25 cellular contexts compared by ENCODE assay signal in genomic region chr2:200851398-200852248, GRCh38. TPM values are rescaled to one million over a fixed set of nuclear protein-coding genes. Genes with fewer than 3 reads are reported as not detected.
DNase-seq lines count a peak whose midpoint lies in the region; ATAC-seq, FAIRE-seq and TF ChIP-seq lines count a peak whose summit lies in the region.
"Had no signal": no experiment of that assay in that cellular context is flagged by ENCODE, and none has a peak within 500 bp of the region (broad histone marks: within the 10 kb centered on the region; RNA-seq: fewer than 3 reads in every experiment).

No MANE protein-coding gene starts in this region.

- SMC1A ChIA-PET in GM12878 (lab: Charles Lee; ENCODE audit: uncharacterized antibody, unreplicated experiment): no interaction called here

- H3K9me3 ChIP-seq in DND-41 (ENCODE audit: insufficient read depth, low read length, severe bottlenecking) (no peaks in the 10 kb centered on the region), GM12878 (replicated peaks; ENCODE audit: control insufficient read depth, insufficient read depth, low read length) (no peaks in the 10 kb centered on the region), sigmoid colon (no peaks in the 10 kb centered on the region)
- H3K9me3 ChIP-seq: ascending aorta, heart right ventricle, stomach, tibial nerve had no signal

- no peak for TF ChIP-seq RAD21 in GM12878 (IDR thresholded peaks at IDR 0.05; ENCODE audit: insufficient read depth, low read depth, low read length)

- RAD21 ChIA-PET in GM12878 (lab: Charles Lee; ENCODE audit: unreplicated experiment): no interaction called here

- H3K4me3 ChIP-seq in DND-41 (ENCODE audit: low read depth in 1 of 2, low read length in 2 of 2) (no peak overlapping the region), GM12878 (no peak overlapping the region), sigmoid colon (no peak overlapping the region)
- H3K4me3 ChIP-seq: ascending aorta, heart right ventricle, stomach, tibial nerve had no signal

- intact Hi-C loops in GM12878 (cut with micrococcal nuclease; ENCODE audit: unreplicated experiment) (no loop called here), sigmoid colon (cut with DNase I) (no loop called here)

- peaks cover 2% of the 10 kb centered on the region for H3K27me3 Mint-ChIP-seq in nephron progenitor cell (ENCODE audit: low read depth, poor library complexity)
- no peaks in the 10 kb centered on the region for H3K27me3 Mint-ChIP-seq in stimulated activated naive B cell treated with anti-CD40 and anti-IgM and Interleukin-4, amounts not matched to agents 10 μg/mL and 1 μg/mL and 100 μg/mL, for 72 hours
- H3K27me3 Mint-ChIP-seq: activated CD8-positive, alpha-beta memory T cell treated with anti-CD3 and anti-CD28 coated beads, Interleukin-2, amount 10 ng/mL, durations not matched to agents 7 days and 5 days had no signal

- H3K27me3 ChIP-seq in DND-41 (ENCODE audit: insufficient read depth, low read length, poor library complexity) (no peaks in the 10 kb centered on the region), GM12878 (replicated peaks in 1 of 2; ENCODE audit: control insufficient read depth in 2 of 2, insufficient read depth in 2 of 2, low read length in 1 of 2) (no peaks in the 10 kb centered on the region), sigmoid colon (no peaks in the 10 kb centered on the region)
- H3K27me3 ChIP-seq: ascending aorta, heart right ventricle, stomach, tibial nerve had no signal

- H2AFZ ChIP-seq in DND-41 (ENCODE audit: low read depth, low read length): no peak overlapping the region
- no peak overlapping the region for H2AFZ ChIP-seq in GM12878 (ENCODE audit: control insufficient read depth, low read depth, low read length)

- no peak for FAIRE-seq in GM12878 (lab: Jason Lieb, UNC)
- FAIRE-seq: H54, RCC 7860 had no signal

- H3K9ac ChIP-seq in DND-41 (ENCODE audit: low read depth, low read length) (no peak overlapping the region), GM12878 (ENCODE audit: control insufficient read depth, insufficient read depth, low read length) (no peak overlapping the region)

- H3K9me3 Mint-ChIP-seq in nephron progenitor cell: no peaks in the 10 kb centered on the region
- no peaks in the 10 kb centered on the region for H3K9me3 Mint-ChIP-seq in stimulated activated naive B cell treated with anti-CD40 and anti-IgM and Interleukin-4, amounts not matched to agents 10 μg/mL and 1 μg/mL and 100 μg/mL, for 72 hours
- H3K9me3 Mint-ChIP-seq: activated naive CD4-positive, alpha-beta T cell treated with anti-CD3 and anti-CD28 coated beads for 36 hours; activated T-cell treated with anti-CD3 and anti-CD28 coated beads, Interleukin-2, amount 50 U/mL, for 72 hours; nephron had no signal

- DNase-seq in NCI-H82 (lab: John Stamatoyannopoulos, UW) (peak; percentile 33), NCI-H82 treated with DMSO at 0.1 percent for 48 hours (lab: John Stamatoyannopoulos, UW; ENCODE audit: unreplicated experiment) (no peak), DND-41 (no peak), GM12878 (ENCODE audit: low read depth, low spot score) (no peak), nephron progenitor cell (no peak), sigmoid colon (no peak)
- DNase-seq in stimulated activated naive B cell treated with anti-CD40 and anti-IgM and Interleukin-4, amounts not matched to agents 10 μg/mL and 1 μg/mL and 100 μg/mL, for 72 hours: no peak
- DNase-seq: 8988T; activated CD4-positive, alpha-beta T cell treated with anti-CD3 and anti-CD28 coated beads for 48 hours; activated CD8-positive, alpha-beta memory T cell treated with anti-CD3 and anti-CD28 coated beads, Interleukin-2, amount 10 ng/mL, durations not matched to agents 7 days and 5 days; activated naive CD4-positive, alpha-beta T cell treated with anti-CD3 and anti-CD28 coated beads for 36 hours; activated T-cell treated with anti-CD3 and anti-CD28 coated beads, Interleukin-2, amount 50 U/mL, for 72 hours; AML-193; heart right ventricle; Karpas-422; NCI-H1694; NCI-H526; stomach had no signal

- ATAC-seq in DND-41 (ENCODE audit: insufficient read depth, low read depth) (0 out of 3 replicates have a peak, but pooled peaks have one; percentile 12), GM12878 (peak; percentile 8; the same call in 2 of the 3 replicates), HG02623 (IDR thresholded peaks at IDR 0.05; ENCODE audit: unreplicated experiment) (no peak)
- no peak for ATAC-seq in stimulated activated naive B cell treated with anti-CD40 and anti-IgM and Interleukin-4, amounts not matched to agents 10 μg/mL and 1 μg/mL and 100 μg/mL, for 72 hours (replicated peaks)
- ATAC-seq: activated CD8-positive, alpha-beta memory T cell treated with anti-CD3 and anti-CD28 coated beads, Interleukin-2, amount 10 ng/mL, durations not matched to agents 7 days and 5 days; activated T-cell treated with anti-CD3 and anti-CD28 coated beads, Interleukin-2, amount 50 U/mL, for 72 hours; heart right ventricle; right cardiac atrium had no signal

- no peak for TF ChIP-seq CTCF in DND-41 (IDR thresholded peaks at IDR 0.05; ENCODE audit: borderline replicate concordance, extremely low read depth, low read length, poor library complexity, severe bottlenecking)
- no peak for TF ChIP-seq CTCF in GM12878 (IDR thresholded peaks at IDR 0.05 in 2 of 3, conservative IDR thresholded peaks at IDR 0.05 in 1 of 3; ENCODE audit: control insufficient read depth in 2 of 3, extremely low read depth in 1 of 3, insufficient read depth in 1 of 3, low read depth in 3 of 3, low read length in 3 of 3)
- no peak for TF ChIP-seq CTCF in nephron progenitor cell (IDR thresholded peaks at IDR 0.05)
- no peak for TF ChIP-seq CTCF in sigmoid colon (IDR thresholded peaks at IDR 0.05)

- H3K79me2 ChIP-seq in DND-41 (ENCODE audit: insufficient read depth, low read length) (peaks cover 6% of the 10 kb centered on the region), GM12878 (ENCODE audit: control insufficient read depth, insufficient read depth, low read length) (peaks cover 1% of the 10 kb centered on the region)

- H3K4me3 Mint-ChIP-seq in nephron progenitor cell: no peak overlapping the region
- H3K4me3 Mint-ChIP-seq in stimulated activated naive B cell treated with anti-CD40 and anti-IgM and Interleukin-4, amounts not matched to agents 10 μg/mL and 1 μg/mL and 100 μg/mL, for 72 hours: no peak overlapping the region
- H3K4me3 Mint-ChIP-seq: activated CD8-positive, alpha-beta memory T cell treated with anti-CD3 and anti-CD28 coated beads, Interleukin-2, amount 10 ng/mL, durations not matched to agents 7 days and 5 days; activated naive CD4-positive, alpha-beta T cell treated with anti-CD3 and anti-CD28 coated beads for 36 hours; activated T-cell treated with anti-CD3 and anti-CD28 coated beads, Interleukin-2, amount 50 U/mL, for 72 hours; nephron had no signal

- TF ChIP-seq EP300 in GM12878 (IDR thresholded peaks at IDR 0.05; ENCODE audit: borderline replicate concordance in 1 of 2, control insufficient read depth in 1 of 2, low read depth in 2 of 2, low read length in 2 of 2): no peak
- TF ChIP-seq EP300 in sigmoid colon (IDR thresholded peaks at IDR 0.05): no peak

- CTCF ChIA-PET in GM12878 (lab: Yijun Ruan, JAX): no interaction called here

- no peak overlapping the region for H3K4me2 ChIP-seq in DND-41 (ENCODE audit: insufficient read depth, low read length)
- no peak overlapping the region for H3K4me2 ChIP-seq in GM12878 (ENCODE audit: control insufficient read depth, insufficient read depth)

- H3K4me1 ChIP-seq in DND-41 (ENCODE audit: insufficient read depth, low read length) (no peaks in the 10 kb centered on the region), GM12878 (ENCODE audit: control insufficient read depth, insufficient read depth, low read length) (no peaks in the 10 kb centered on the region), sigmoid colon (peaks cover 0 to 7% (median 2%) of the 10 kb centered on the region in 4 donors)
- H3K4me1 ChIP-seq: ascending aorta had no signal

- H3K36me3 Mint-ChIP-seq in nephron progenitor cell (ENCODE audit: low read depth): peaks cover 55% of the 10 kb centered on the region
- H3K36me3 Mint-ChIP-seq in stimulated activated naive B cell treated with anti-CD40 and anti-IgM and Interleukin-4, amounts not matched to agents 10 μg/mL and 1 μg/mL and 100 μg/mL, for 72 hours: peaks cover 30 to 31% of the 10 kb centered on the region in 2 donors

- no peak overlapping the region for H3K27ac ChIP-seq in DND-41 (ENCODE audit: low read length)
- H3K27ac ChIP-seq in GM12878 (ENCODE audit: control insufficient read depth, insufficient read depth): no peak overlapping the region
- H3K27ac ChIP-seq in sigmoid colon: no peak overlapping the region
- H3K27ac ChIP-seq: ascending aorta, heart right ventricle, stomach, tibial nerve had no signal

- no peaks in the 10 kb centered on the region for H3K4me1 Mint-ChIP-seq in nephron progenitor cell
- peaks cover 2 to 8% of the 10 kb centered on the region in 2 donors for H3K4me1 Mint-ChIP-seq in stimulated activated naive B cell treated with anti-CD40 and anti-IgM and Interleukin-4, amounts not matched to agents 10 μg/mL and 1 μg/mL and 100 μg/mL, for 72 hours
- H3K4me1 Mint-ChIP-seq: nephron had no signal

- 90% methylated on average over 6 of the region's 6 CpGs for WGBS in GM12878 (ENCODE audit: insufficient coverage, insufficient replicate concordance, low lambda C conversion rate, missing lambda C conversion rate)
- WGBS in sigmoid colon, 2 donors: 96 to 98% methylated on average over 6 of the region's 6 CpGs

- POLR2A ChIA-PET in GM12878 (lab: Charles Lee): no interaction called here

- BruUV-seq in GM12878 (replicated peaks; lab: Mats Ljungman, UMichigan): no TSS peak

- H3K36me3 ChIP-seq in DND-41 (ENCODE audit: insufficient read depth, low read length) (peaks cover 57% of the 10 kb centered on the region), GM12878 (ENCODE audit: control insufficient read depth in 2 of 2, insufficient read depth in 2 of 2, low read length in 1 of 2) (peaks cover 12 to 35% of the 10 kb centered on the region in 2 experiments), sigmoid colon (peaks cover 46 to 64% (median 56%) of the 10 kb centered on the region in 4 donors)

- in situ Hi-C loops in GM12878 (cut with MboI): no loop called here

- H3K27ac Mint-ChIP-seq in nephron progenitor cell: peak overlapping the region; percentile 77
- no peak overlapping the region for H3K27ac Mint-ChIP-seq in stimulated activated naive B cell treated with anti-CD40 and anti-IgM and Interleukin-4, amounts not matched to agents 10 μg/mL and 1 μg/mL and 100 μg/mL, for 72 hours
- H3K27ac Mint-ChIP-seq: activated CD8-positive, alpha-beta memory T cell treated with anti-CD3 and anti-CD28 coated beads, Interleukin-2, amount 10 ng/mL, durations not matched to agents 7 days and 5 days; activated naive CD4-positive, alpha-beta T cell treated with anti-CD3 and anti-CD28 coated beads for 36 hours; nephron had no signal

- H4K20me1 ChIP-seq in DND-41 (ENCODE audit: insufficient read depth, low read length) (peaks cover 24% of the 10 kb centered on the region; the same call in 1 of the 2 replicates), GM12878 (ENCODE audit: control insufficient read depth, insufficient read depth) (no peaks in the 10 kb centered on the region)

- TF ChIP-seq POLR2A in GM12878 (IDR thresholded peaks at IDR 0.05; ENCODE audit: low read depth, low read length) (peak; percentile 49), sigmoid colon (IDR thresholded peaks at IDR 0.05) (no peak)

RNA-seq across cellular contexts. Expression of gene CLK1, which starts 12.8 kb away (rescaled TPM):
- 312 and 326 TPM in 2 replicates for total RNA-seq in GM12878 (2013; cell fraction: nucleolus; rRNA removed)
- 61.2 and 73.7 TPM in 2 replicates for total RNA-seq in GM12878 (2014; rRNA removed)
- total RNA-seq in GM12878 (2014; rRNA removed; fragmentation: Illumina TruSeq; extraction: Trizol): 74.1 and 75.1 TPM in 2 replicates
- 53.4 and 66.3 TPM in 2 replicates for total RNA-seq in GM12878 (2021)
- 42.3 TPM for polyA plus RNA-seq in GM12878 (2011; ENCODE audit: low read depth)
- 221 and 318 TPM in 2 replicates for polyA plus RNA-seq in GM12878 (2011; rRNA removed)
- polyA plus RNA-seq in GM12878 (2011; cell fraction: cytosol; rRNA removed): 42.3 and 58.9 TPM in 2 replicates
- 354 and 384 TPM in 2 replicates for polyA plus RNA-seq in GM12878 (2011; cell fraction: nucleus; rRNA removed)
- 75.2 and 84.2 TPM in 2 replicates for polyA plus RNA-seq in GM12878 (2012)
- 85.2 and 101 TPM in 2 replicates for polyA plus RNA-seq in GM12878 (2014; fragmentation: Illumina TruSeq; extraction: Trizol)
- polyA plus RNA-seq in GM12878 (2014; fragmentation: Nextera tagmentation; extraction: Ambion mirVana): 100 to 1,000 TPM in 1 of 2 experiments, 10 to 100 TPM in 1; 95.6 to 138 TPM
- 66.6 and 91.8 TPM in 2 replicates for polyA plus RNA-seq in GM12878 (2014; rRNA removed)
- polyA plus RNA-seq in GM12878 (2016; fragmentation: Nextera tagmentation; extraction: Ambion mirVana): 10 to 100 TPM; 63.3 to 63.7 TPM
- polyA minus RNA-seq in GM12878 (2011; rRNA and poly(A)+ RNA removed): 36.1 and 63.4 TPM in 2 replicates
- polyA minus RNA-seq in GM12878 (2011; cell fraction: cytosol; rRNA and poly(A)+ RNA removed): 20.6 and 21.2 TPM in 2 replicates
- polyA minus RNA-seq in GM12878 (2011; cell fraction: nucleus; rRNA and poly(A)+ RNA removed): 82.1 and 109 TPM in 2 replicates
- total RNA-seq in sigmoid colon: 100 to 1,000 TPM; 150 to 229 (median 195) TPM
- 10 to 100 TPM; 44.4 to 87.1 (median 76.1) TPM for polyA plus RNA-seq in sigmoid colon

RNA-seq across cellular contexts. Expression of gene PPIL3, which starts 37.3 kb away (rescaled TPM):
- total RNA-seq in GM12878 (2013; cell fraction: nucleolus; rRNA removed): 122 and 151 TPM in 2 replicates
- total RNA-seq in GM12878 (2014; rRNA removed) (44.4 and 52.8 TPM in 2 replicates), GM12878 (2014; rRNA removed; fragmentation: Illumina TruSeq; extraction: Trizol) (58.6 and 58.8 TPM in 2 replicates), GM12878 (2021) (31.2 and 33.8 TPM in 2 replicates), sigmoid colon (100 to 1,000 TPM in 1 of 4 donors, 10 to 100 TPM in 3; 11.8 to 116 (median 22.2) TPM)
- 116 TPM for polyA plus RNA-seq in GM12878 (2011; ENCODE audit: low read depth)
- polyA plus RNA-seq in GM12878 (2011; rRNA removed) (176 and 314 TPM in 2 replicates), GM12878 (2014; fragmentation: Illumina TruSeq; extraction: Trizol) (65.7 and 71.2 TPM in 2 replicates), GM12878 (2014; fragmentation: Nextera tagmentation; extraction: Ambion mirVana) (100 to 1,000 TPM in 1 of 2 experiments, 10 to 100 TPM in 1; 71.2 to 103 TPM), GM12878 (2014; rRNA removed) (49.6 and 59.5 TPM in 2 replicates), GM12878 (2016; fragmentation: Nextera tagmentation; extraction: Ambion mirVana) (10 to 100 TPM; 46.7 to 48.4 TPM), sigmoid colon (10 to 100 TPM; 13.5 to 36.0 (median 30.3) TPM)
- polyA plus RNA-seq in GM12878 (2011; cell fraction: cytosol; rRNA removed): 73.8 and 89.0 TPM in 2 replicates
- polyA plus RNA-seq in GM12878 (2011; cell fraction: nucleus; rRNA removed): 68.0 and 80.6 TPM in 2 replicates
- 70.8 and 76.2 TPM in 2 replicates for polyA plus RNA-seq in GM12878 (2012)
- polyA minus RNA-seq in GM12878 (2011; rRNA and poly(A)+ RNA removed): 39.9 and 73.6 TPM in 2 replicates
- polyA minus RNA-seq in GM12878 (2011; cell fraction: cytosol; rRNA and poly(A)+ RNA removed): 16.0 and 26.3 TPM in 2 replicates
- 15.2 and 22.4 TPM in 2 replicates for polyA minus RNA-seq in GM12878 (2011; cell fraction: nucleus; rRNA and poly(A)+ RNA removed)

RNA-seq across cellular contexts. Expression of gene NIF3L1, which starts 37.5 kb away (rescaled TPM):
- 48.3 and 48.8 TPM in 2 replicates for total RNA-seq in GM12878 (2013; cell fraction: nucleolus; rRNA removed)
- total RNA-seq in GM12878 (2014; rRNA removed) (41.1 and 44.9 TPM in 2 replicates), GM12878 (2014; rRNA removed; fragmentation: Illumina TruSeq; extraction: Trizol) (36.9 and 40.3 TPM in 2 replicates), GM12878 (2021) (27.1 and 27.6 TPM in 2 replicates), sigmoid colon (10 to 100 TPM in 3 of 4 donors, 1 to 10 TPM in 1; 9.8 to 23.5 (median 15.9) TPM)
- polyA plus RNA-seq in GM12878 (2011; ENCODE audit: low read depth): 12.1 TPM
- polyA plus RNA-seq in GM12878 (2011; rRNA removed) (95.9 and 114 TPM in 2 replicates), GM12878 (2014; fragmentation: Illumina TruSeq; extraction: Trizol) (56.0 and 77.3 TPM in 2 replicates), GM12878 (2014; fragmentation: Nextera tagmentation; extraction: Ambion mirVana) (10 to 100 TPM; 58.3 to 88.2 TPM), GM12878 (2014; rRNA removed) (44.4 and 49.0 TPM in 2 replicates), GM12878 (2016; fragmentation: Nextera tagmentation; extraction: Ambion mirVana) (10 to 100 TPM; 51.5 to 56.1 TPM), sigmoid colon (10 to 100 TPM; 24.6 to 30.7 (median 29.1) TPM)
- 79.8 and 88.0 TPM in 2 replicates for polyA plus RNA-seq in GM12878 (2011; cell fraction: cytosol; rRNA removed)
- polyA plus RNA-seq in GM12878 (2011; cell fraction: nucleus; rRNA removed): 68.6 and 76.0 TPM in 2 replicates
- 12.1 and 19.7 TPM in 2 replicates for polyA plus RNA-seq in GM12878 (2012)
- 89.3 and 98.7 TPM in 2 replicates for polyA minus RNA-seq in GM12878 (2011; rRNA and poly(A)+ RNA removed)
- 12.3 and 14.0 TPM in 2 replicates for polyA minus RNA-seq in GM12878 (2011; cell fraction: cytosol; rRNA and poly(A)+ RNA removed)
- polyA minus RNA-seq in GM12878 (2011; cell fraction: nucleus; rRNA and poly(A)+ RNA removed): 24.7 and 36.3 TPM in 2 replicates

RNA-seq across cellular contexts. Expression of gene BZW1, which starts 39.9 kb away (rescaled TPM):
- total RNA-seq in GM12878 (2013; cell fraction: nucleolus; rRNA removed): 135 and 139 TPM in 2 replicates
- 262 and 298 TPM in 2 replicates for total RNA-seq in GM12878 (2014; rRNA removed)
- total RNA-seq in GM12878 (2014; rRNA removed; fragmentation: Illumina TruSeq; extraction: Trizol): 280 and 291 TPM in 2 replicates
- total RNA-seq in GM12878 (2021): 259 and 273 TPM in 2 replicates
- polyA plus RNA-seq in GM12878 (2011; ENCODE audit: low read depth): 65.3 TPM
- polyA plus RNA-seq in GM12878 (2011; rRNA removed): 265 and 313 TPM in 2 replicates
- polyA plus RNA-seq in GM12878 (2011; cell fraction: cytosol; rRNA removed): 147 and 180 TPM in 2 replicates
- polyA plus RNA-seq in GM12878 (2011; cell fraction: nucleus; rRNA removed): 105 and 112 TPM in 2 replicates
- 116 and 118 TPM in 2 replicates for polyA plus RNA-seq in GM12878 (2012)
- 218 and 253 TPM in 2 replicates for polyA plus RNA-seq in GM12878 (2014; fragmentation: Illumina TruSeq; extraction: Trizol)
- polyA plus RNA-seq in GM12878 (2014; fragmentation: Nextera tagmentation; extraction: Ambion mirVana): 100 to 1,000 TPM; 200 to 317 TPM
- 186 and 216 TPM in 2 replicates for polyA plus RNA-seq in GM12878 (2014; rRNA removed)
- polyA plus RNA-seq in GM12878 (2016; fragmentation: Nextera tagmentation; extraction: Ambion mirVana): 100 to 1,000 TPM; 330 to 349 TPM
- 211 and 286 TPM in 2 replicates for polyA minus RNA-seq in GM12878 (2011; rRNA and poly(A)+ RNA removed)
- polyA minus RNA-seq in GM12878 (2011; cell fraction: cytosol; rRNA and poly(A)+ RNA removed): 168 and 206 TPM in 2 replicates
- 66.7 and 89.8 TPM in 2 replicates for polyA minus RNA-seq in GM12878 (2011; cell fraction: nucleus; rRNA and poly(A)+ RNA removed)
- total RNA-seq in sigmoid colon: 100 to 1,000 TPM in 2 of 4 donors, 10 to 100 TPM in 2; 77.9 to 119 (median 100) TPM
- polyA plus RNA-seq in sigmoid colon: 100 to 1,000 TPM in 2 of 3 donors, 10 to 100 TPM in 1; 82.9 to 158 (median 111) TPM

Comparison
In these comparisons a context has a peak if more than half of its experiments do, and no peak if none do; other contexts are left out.
1. ATAC-seq: peak in DND-41 (single experiment) and GM12878 (single experiment); none in stimulated activated naive B cell treated with anti-CD40 and anti-IgM and Interleukin-4, amounts not matched to agents 10 μg/mL and 1 μg/mL and 100 μg/mL, for 72 hours (0 of 2) and HG02623 (single experiment).